Comparison of ENCODE assay signal across 25 cellular contexts in genomic region chr13:92612892-92613291, GRCh38.
"Had no signal": no experiment of that assay in that cellular context is flagged by ENCODE, and none has a peak within 500 bp of the region (broad histone marks: within the 10 kb centered on the region; RNA-seq: fewer than 3 reads in every experiment).

No MANE protein-coding gene starts in this region.

- H3K36me3 ChIP-seq: colonic mucosa, esophagus muscularis mucosa, esophagus squamous epithelium, gastrocnemius medialis, gastroesophageal sphincter, heart left ventricle, heart right ventricle had no signal

- H3K4me3 ChIP-seq: colonic mucosa, coronary artery, dorsolateral prefrontal cortex, esophagus muscularis mucosa, esophagus squamous epithelium, gastrocnemius medialis, gastroesophageal sphincter, heart left ventricle, heart right ventricle had no signal

- H3K27me3 ChIP-seq: colonic mucosa, dorsolateral prefrontal cortex, esophagus muscularis mucosa, esophagus squamous epithelium, foreskin keratinocyte, gastrocnemius medialis, gastroesophageal sphincter, heart left ventricle, heart right ventricle had no signal

- H3K9me3 ChIP-seq: colonic mucosa, esophagus muscularis mucosa, esophagus squamous epithelium, gastrocnemius medialis, gastroesophageal sphincter, heart left ventricle, heart right ventricle had no signal

- H3K27ac ChIP-seq: colonic mucosa, coronary artery, dorsolateral prefrontal cortex, epithelial cell of prostate, esophagus muscularis mucosa, esophagus squamous epithelium, foreskin keratinocyte, gastrocnemius medialis, gastroesophageal sphincter, heart left ventricle, heart right ventricle had no signal

- DNase-seq: colonic mucosa; cortex of kidney; dermis blood vessel endothelial cell; dorsolateral prefrontal cortex; effector CD4-positive, alpha-beta T cell; effector CD8-positive, alpha-beta T cell; effector memory CD4-positive, alpha-beta T cell; effector memory CD8-positive, alpha-beta T cell; endodermal cell; erythroblast; esophagus squamous epithelium; foreskin fibroblast; foreskin keratinocyte; foreskin melanocyte; gastrocnemius medialis; glutamatergic neuron; head of caudate nucleus; heart left ventricle; heart right ventricle had no signal

- H3K4me1 ChIP-seq: colonic mucosa, esophagus muscularis mucosa, esophagus squamous epithelium, foreskin keratinocyte, gastrocnemius medialis, gastroesophageal sphincter, heart left ventricle, heart right ventricle had no signal

- FAIRE-seq: endothelial cell of umbilical vein had no signal

- ATAC-seq: effector memory CD8-positive, alpha-beta T cell; esophagus mucosa; foreskin keratinocyte; gastrocnemius medialis; gastroesophageal sphincter; heart left ventricle; heart right ventricle had no signal
